In the genomic region with DNA sequence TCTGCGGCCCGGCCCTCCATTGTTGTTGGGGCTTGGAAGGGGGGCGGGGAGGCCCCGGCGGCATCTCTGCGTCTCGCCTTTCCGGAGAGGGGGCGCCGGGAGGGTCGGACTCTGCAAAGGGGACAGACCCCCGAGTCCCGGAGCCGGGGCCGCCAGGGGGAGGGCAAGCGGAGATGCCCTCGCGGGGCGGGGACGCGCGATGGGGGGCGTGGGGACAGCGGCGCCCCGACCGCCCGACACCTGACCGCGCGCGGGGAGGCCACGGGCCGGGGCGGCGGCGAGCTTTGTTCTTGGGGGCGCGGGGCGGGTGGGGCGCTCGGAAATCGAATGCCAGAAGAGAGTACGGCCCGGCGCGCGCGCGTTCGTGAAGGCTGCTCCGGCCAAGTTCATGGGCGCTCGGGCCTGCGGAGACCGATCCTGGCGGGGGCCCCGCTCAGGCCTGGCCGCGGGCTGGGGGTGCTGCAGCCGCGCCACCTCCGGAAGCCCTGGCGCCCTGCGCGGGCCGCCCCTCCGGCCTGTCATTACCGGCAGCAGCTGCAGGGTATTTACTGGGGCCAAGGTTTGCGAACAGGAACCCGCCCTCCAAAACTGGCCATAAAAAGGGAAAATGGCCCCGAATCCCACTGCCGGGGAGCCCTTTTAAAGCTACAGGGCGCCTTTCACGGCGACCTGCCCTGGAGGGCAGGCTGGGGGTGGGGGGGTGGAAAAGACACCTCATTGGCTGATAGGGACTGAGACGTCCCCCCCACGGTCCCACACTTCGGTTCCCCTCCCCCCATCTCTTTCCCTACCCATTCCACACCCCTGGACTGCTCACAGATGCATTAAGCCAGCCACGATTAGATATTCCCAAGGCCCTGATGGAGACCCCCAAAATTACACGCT, we compare ENCODE assay signal across 8 cellular contexts. TPM values are rescaled to one million over a fixed set of nuclear protein-coding genes. Genes with fewer than 3 reads are reported as not detected.
DNase-seq lines count a peak whose midpoint lies in the region; ATAC-seq, FAIRE-seq and TF ChIP-seq lines count a peak whose summit lies in the region.

No MANE protein-coding gene starts in this region.

- peak overlapping the region; percentile 35; the same call in 1 of the 2 replicates for H3K9ac ChIP-seq in GM12878 (ENCODE audit: control insufficient read depth, insufficient read depth, low read length)

- H3K9me3 ChIP-seq in HEK293 (ENCODE audit: control insufficient read depth, insufficient read depth, low read depth, low read length) (no peaks in the 10 kb centered on the region), GM12878 (replicated peaks; ENCODE audit: control insufficient read depth, insufficient read depth, low read length) (no peaks in the 10 kb centered on the region; the same call in 2 of the 3 replicates), lower lobe of right lung (no peaks in the 10 kb centered on the region), upper lobe of right lung (no peaks in the 10 kb centered on the region)

- no TSS peak for BruUV-seq in GM12878 (replicated peaks; lab: Mats Ljungman, UMichigan)

- H3K27me3 ChIP-seq in BJ (ENCODE audit: control insufficient read depth, insufficient read depth, low read length) (no peaks in the 10 kb centered on the region), GM12878 (replicated peaks in 1 of 2; ENCODE audit: control insufficient read depth in 2 of 2, insufficient read depth in 2 of 2, low read length in 1 of 2) (peaks cover 0 to 1% of the 10 kb centered on the region in 2 experiments; a peak in 2 of 4 replicates), lower lobe of right lung (ENCODE audit: low read depth) (no peaks in the 10 kb centered on the region), upper lobe of right lung (no peaks in the 10 kb centered on the region)

- no peaks in the 10 kb centered on the region for H3K79me2 ChIP-seq in GM12878 (ENCODE audit: control insufficient read depth, insufficient read depth, low read length)

- H3K36me3 ChIP-seq in BJ (ENCODE audit: control insufficient read depth, insufficient read depth, low read length) (no peaks in the 10 kb centered on the region), HEK293 (ENCODE audit: control insufficient read depth in 2 of 2, insufficient read depth in 1 of 2, low read length in 2 of 2) (no peaks in the 10 kb centered on the region; a peak in 1 of 3 replicates), GM12878 (ENCODE audit: control insufficient read depth in 2 of 2, insufficient read depth in 2 of 2, low read length in 1 of 2) (no peaks in the 10 kb centered on the region), lower lobe of right lung (no peaks in the 10 kb centered on the region), upper lobe of right lung (no peaks in the 10 kb centered on the region)

- intact Hi-C loops in GM12878 (cut with micrococcal nuclease; ENCODE audit: unreplicated experiment) (no loop called here), lower lobe of right lung (cut with DNase I) (loop anchor here (10.0 kb wide), 1 partner anchor 81 kb away; no protein-coding TSS in a partner anchor), upper lobe of right lung (cut with DNase I) (no loop called here)

- peak overlapping the region; percentile 42 for H2AFZ ChIP-seq in GM12878 (ENCODE audit: control insufficient read depth, low read depth, low read length)

- peak overlapping the region; percentile 77; the same call in 1 of the 2 replicates for H3K4me2 ChIP-seq in GM12878 (ENCODE audit: control insufficient read depth, insufficient read depth)

- TF ChIP-seq CTCF in BJ (IDR thresholded peaks at IDR 0.05; ENCODE audit: insufficient read depth, low read depth, low read length) (no peak), HEK293 (tag by site-specific recombination; IDR thresholded peaks at IDR 0.05) (no peak), GM12878 (IDR thresholded peaks at IDR 0.05 in 2 of 3, conservative IDR thresholded peaks at IDR 0.05 in 1 of 3; ENCODE audit: control insufficient read depth in 2 of 3, extremely low read depth in 1 of 3, insufficient read depth in 1 of 3, low read depth in 3 of 3, low read length in 3 of 3) (no peak), lower lobe of right lung (IDR thresholded peaks at IDR 0.05) (no peak), upper lobe of right lung (IDR thresholded peaks at IDR 0.05) (no peak)

- WGBS in GM12878 (ENCODE audit: insufficient coverage, insufficient replicate concordance, low lambda C conversion rate, missing lambda C conversion rate), result 11% methylated on average over 39 of the region's 81 CpGs

- RAD21 ChIA-PET in GM12878 (lab: Charles Lee; ENCODE audit: unreplicated experiment), result interaction anchor here (0.7 to 1.7 kb wide), 4 partner anchors 14 to 81 kb away, joined by 3 to 4 read pairs (median 3); a partner anchor contains a TSS

- CTCF ChIA-PET in BJ (lab: Yijun Ruan, JAX), result interaction anchor here (0.8 to 1.4 kb wide), 3 partner anchors 29 to 193 kb away, joined by 3 read pairs; no protein-coding TSS in a partner anchor
- CTCF ChIA-PET in HEK293 (lab: Yijun Ruan, JAX), result interaction anchor here (0.6 to 1.9 kb wide), 2 partner anchors 45 to 588 kb away, joined by 3 to 4 read pairs; no protein-coding TSS in a partner anchor
- CTCF ChIA-PET in GM12878 (lab: Yijun Ruan, JAX), result interaction anchor here (0.6 to 1.6 kb wide), 2 partner anchors 81 to 210 kb away, joined by 3 read pairs; no protein-coding TSS in a partner anchor

- no peak for ATAC-seq in GM12878
- no peak for ATAC-seq in lower lobe of right lung
- ATAC-seq in upper lobe of right lung, result no peak

- no peak for TF ChIP-seq RAD21 in GM12878 (IDR thresholded peaks at IDR 0.05; ENCODE audit: insufficient read depth, low read depth, low read length)

- H3K4me3 ChIP-seq in BJ (ENCODE audit: low read depth, low read length) (peak overlapping the region; percentile 56), HEK293 (ENCODE audit: low read depth, low read length) (peak overlapping the region; percentile 60), GM12878 (peak overlapping the region; percentile 59), lower lobe of right lung (peak overlapping the region; percentile 68), upper lobe of right lung (peak overlapping the region; percentile 61)

- TF ChIP-seq EP300 in GM12878 (IDR thresholded peaks at IDR 0.05; ENCODE audit: borderline replicate concordance in 1 of 2, control insufficient read depth in 1 of 2, low read depth in 2 of 2, low read length in 2 of 2), result no peak

- no peak for FAIRE-seq in GM12878 (lab: Jason Lieb, UNC)

- H3K4me1 ChIP-seq in HEK293 (ENCODE audit: control insufficient read depth, insufficient read depth, low read length) (no peaks in the 10 kb centered on the region; the same call in 1 of the 2 replicates), GM12878 (ENCODE audit: control insufficient read depth, insufficient read depth, low read length) (peaks cover 7% of the 10 kb centered on the region), lower lobe of right lung (peaks cover 33% of the 10 kb centered on the region), upper lobe of right lung (peaks cover 32% of the 10 kb centered on the region)

- peak overlapping the region; percentile 65 for H3K27ac ChIP-seq in HEK293 (ENCODE audit: extremely low read depth, low read depth, low read length)
- H3K27ac ChIP-seq in GM12878 (ENCODE audit: control insufficient read depth, insufficient read depth), result no peak overlapping the region
- peak overlapping the region; percentile 67 for H3K27ac ChIP-seq in lower lobe of right lung
- peak overlapping the region; percentile 47 for H3K27ac ChIP-seq in upper lobe of right lung

- H4K20me1 ChIP-seq in GM12878 (ENCODE audit: control insufficient read depth, insufficient read depth), result no peaks in the 10 kb centered on the region

- POLR2A ChIA-PET in BJ (lab: Charles Lee), result interaction anchor here (0.6 kb wide), 1 partner anchor 22 kb away, joined by 3 read pairs; no protein-coding TSS in a partner anchor
- POLR2A ChIA-PET in HEK293 (lab: Yijun Ruan, JAX), result interaction anchor here (0.6 to 1.0 kb wide), 2 partner anchors 126 to 195 kb away, joined by 3 to 5 read pairs; no protein-coding TSS in a partner anchor
- POLR2A ChIA-PET in GM12878 (lab: Charles Lee), result interaction anchor here (0.5 to 0.6 kb wide), 5 partner anchors 26 to 492 kb away, joined by 3 to 8 read pairs (median 4); no protein-coding TSS in a partner anchor

- DNase-seq in BJ (ENCODE audit: low read depth) (no peak), GM12878 (ENCODE audit: low read depth, low spot score) (no peak), lower lobe of right lung (no peak), upper lobe of right lung (no peak), OCI-M2 (lab: John Stamatoyannopoulos, UW; ENCODE audit: unreplicated experiment) (no peak), ACHN (no peak), kidney tubule cell (ENCODE audit: low spot score) (no peak)

- SMC1A ChIA-PET in GM12878 (lab: Charles Lee; ENCODE audit: uncharacterized antibody, unreplicated experiment), result no interaction called here

- in situ Hi-C loops in GM12878 (cut with MboI), result no loop called here
- in situ Hi-C loops in ACHN (cut with HindIII; ENCODE audit: low pct_ligation_motif_present, low pct_unique_long_range_greater_than_20kb, low sequenced_read_pairs), result no loop called here

- peak; percentile 29; the same call in 1 of the 2 replicates for TF ChIP-seq POLR2A in GM12878 (IDR thresholded peaks at IDR 0.05; ENCODE audit: low read depth, low read length)

RNA-seq across cellular contexts. Expression of a gene that starts 11.1 kb away (rescaled TPM):
- polyA plus RNA-seq in BJ (2011; rRNA removed) (0.20 and 0.55 TPM in 2 replicates), GM12878 (2011; rRNA removed) (0.24 and 0.69 TPM in 2 replicates), GM12878 (2014; fragmentation: Illumina TruSeq; extraction: Trizol) (1.00 TPM in 1 of 2 replicates, not detected in the other), GM12878 (2014; fragmentation: Nextera tagmentation; extraction: Ambion mirVana) (under 1 TPM; 0.31 to 0.80 TPM), GM12878 (2014; rRNA removed) (0.81 and 2.3 TPM in 2 replicates), GM12878 (2016; fragmentation: Nextera tagmentation; extraction: Ambion mirVana) (under 1 TPM; 0.53 to 0.62 TPM)
- polyA minus RNA-seq in BJ (2011; rRNA and poly(A)+ RNA removed), result 0.52 TPM in 1 of 2 replicates, not detected in the other
- 3.9 and 5.7 TPM in 2 replicates for total RNA-seq in GM12878 (2013; cell fraction: nucleolus; rRNA removed)
- total RNA-seq in GM12878 (2014; rRNA removed) (0.54 and 1.5 TPM in 2 replicates), GM12878 (2014; rRNA removed; fragmentation: Illumina TruSeq; extraction: Trizol) (1.5 and 1.6 TPM in 2 replicates), GM12878 (2021) (1.5 and 1.7 TPM in 2 replicates), lower lobe of right lung (0.68 TPM), upper lobe of right lung (not detected)
- polyA plus RNA-seq in GM12878 (2011; ENCODE audit: low read depth), result not detected
- 1.4 and 1.5 TPM in 2 replicates for polyA plus RNA-seq in GM12878 (2011; cell fraction: cytosol; rRNA removed)
- polyA plus RNA-seq in GM12878 (2011; cell fraction: nucleus; rRNA removed), result 2.5 and 2.7 TPM in 2 replicates
- polyA plus RNA-seq in GM12878 (2012), result 0.94 and 1.0 TPM in 2 replicates
- polyA minus RNA-seq in GM12878 (2011; rRNA and poly(A)+ RNA removed), result 0.82 TPM in 1 of 2 replicates, not detected in the other
- not detected in 2 replicates for polyA minus RNA-seq in GM12878 (2011; cell fraction: cytosol; rRNA and poly(A)+ RNA removed)
- 1.6 TPM in 1 of 2 replicates, not detected in the other for polyA minus RNA-seq in GM12878 (2011; cell fraction: nucleus; rRNA and poly(A)+ RNA removed)

RNA-seq across cellular contexts. Expression of a gene that starts 40.1 kb away (rescaled TPM):
- polyA plus RNA-seq in BJ (2011; rRNA removed) (0.38 and 0.94 TPM in 2 replicates), GM12878 (2011; rRNA removed) (1.6 and 2.2 TPM in 2 replicates), GM12878 (2014; fragmentation: Illumina TruSeq; extraction: Trizol) (0.47 and 0.67 TPM in 2 replicates), GM12878 (2014; fragmentation: Nextera tagmentation; extraction: Ambion mirVana) (under 1 TPM in 1 of 2 experiments, not detected in 1; 0.07 TPM), GM12878 (2014; rRNA removed) (1.0 and 1.9 TPM in 2 replicates), GM12878 (2016; fragmentation: Nextera tagmentation; extraction: Ambion mirVana) (1 to 10 TPM in 1 of 2 experiments, under 1 TPM in 1; 0.28 to 1.1 TPM)
- 1.5 TPM in 1 of 2 replicates, not detected in the other for polyA minus RNA-seq in BJ (2011; rRNA and poly(A)+ RNA removed)
- total RNA-seq in GM12878 (2013; cell fraction: nucleolus; rRNA removed), result 4.1 and 4.8 TPM in 2 replicates
- total RNA-seq in GM12878 (2014; rRNA removed) (0.33 and 1.4 TPM in 2 replicates), GM12878 (2014; rRNA removed; fragmentation: Illumina TruSeq; extraction: Trizol) (0.41 and 0.72 TPM in 2 replicates), GM12878 (2021) (0.72 and 1.9 TPM in 2 replicates), lower lobe of right lung (2.0 TPM), upper lobe of right lung (2.0 TPM)
- 0.79 TPM for polyA plus RNA-seq in GM12878 (2011; ENCODE audit: low read depth)
- polyA plus RNA-seq in GM12878 (2011; cell fraction: cytosol; rRNA removed), result 3.9 and 4.8 TPM in 2 replicates
- 13.6 and 16.7 TPM in 2 replicates for polyA plus RNA-seq in GM12878 (2011; cell fraction: nucleus; rRNA removed)
- 0.43 and 0.52 TPM in 2 replicates for polyA plus RNA-seq in GM12878 (2012)
- polyA minus RNA-seq in GM12878 (2011; rRNA and poly(A)+ RNA removed), result 0.95 and 2.1 TPM in 2 replicates
- polyA minus RNA-seq in GM12878 (2011; cell fraction: cytosol; rRNA and poly(A)+ RNA removed), result 0.80 and 2.9 TPM in 2 replicates
- 1.7 and 5.8 TPM in 2 replicates for polyA minus RNA-seq in GM12878 (2011; cell fraction: nucleus; rRNA and poly(A)+ RNA removed)

RNA-seq across cellular contexts. Expression of a gene that starts 40.2 kb away (rescaled TPM):
- polyA plus RNA-seq in BJ (2011; rRNA removed) (8.0 and 13.1 TPM in 2 replicates), GM12878 (2011; rRNA removed) (7.4 and 11.9 TPM in 2 replicates), GM12878 (2014; fragmentation: Illumina TruSeq; extraction: Trizol) (7.3 and 14.8 TPM in 2 replicates), GM12878 (2014; fragmentation: Nextera tagmentation; extraction: Ambion mirVana) (1 to 10 TPM in 1 of 2 experiments, under 1 TPM in 1; 0.13 to 1.0 TPM), GM12878 (2014; rRNA removed) (24.9 and 28.0 TPM in 2 replicates), GM12878 (2016; fragmentation: Nextera tagmentation; extraction: Ambion mirVana) (10 to 100 TPM; 18.6 to 22.5 TPM)
- polyA minus RNA-seq in BJ (2011; rRNA and poly(A)+ RNA removed), result 12.6 and 14.4 TPM in 2 replicates
- 27.1 and 32.2 TPM in 2 replicates for total RNA-seq in GM12878 (2013; cell fraction: nucleolus; rRNA removed)
- total RNA-seq in GM12878 (2014; rRNA removed) (13.2 and 17.3 TPM in 2 replicates), GM12878 (2014; rRNA removed; fragmentation: Illumina TruSeq; extraction: Trizol) (9.0 and 10.2 TPM in 2 replicates), GM12878 (2021) (32.7 and 36.1 TPM in 2 replicates), lower lobe of right lung (32.4 TPM), upper lobe of right lung (28.9 TPM)
- 5.8 TPM for polyA plus RNA-seq in GM12878 (2011; ENCODE audit: low read depth)
- polyA plus RNA-seq in GM12878 (2011; cell fraction: cytosol; rRNA removed), result 8.9 and 12.7 TPM in 2 replicates
- polyA plus RNA-seq in GM12878 (2011; cell fraction: nucleus; rRNA removed), result 55.0 and 65.9 TPM in 2 replicates
- 16.1 and 18.9 TPM in 2 replicates for polyA plus RNA-seq in GM12878 (2012)
- polyA minus RNA-seq in GM12878 (2011; rRNA and poly(A)+ RNA removed), result 10.2 and 16.0 TPM in 2 replicates
- polyA minus RNA-seq in GM12878 (2011; cell fraction: cytosol; rRNA and poly(A)+ RNA removed), result 7.2 and 8.3 TPM in 2 replicates
- polyA minus RNA-seq in GM12878 (2011; cell fraction: nucleus; rRNA and poly(A)+ RNA removed), result 7.7 and 18.8 TPM in 2 replicates
